Comparison of ENCODE assay signal across 17 cellular contexts in the genomic region with DNA sequence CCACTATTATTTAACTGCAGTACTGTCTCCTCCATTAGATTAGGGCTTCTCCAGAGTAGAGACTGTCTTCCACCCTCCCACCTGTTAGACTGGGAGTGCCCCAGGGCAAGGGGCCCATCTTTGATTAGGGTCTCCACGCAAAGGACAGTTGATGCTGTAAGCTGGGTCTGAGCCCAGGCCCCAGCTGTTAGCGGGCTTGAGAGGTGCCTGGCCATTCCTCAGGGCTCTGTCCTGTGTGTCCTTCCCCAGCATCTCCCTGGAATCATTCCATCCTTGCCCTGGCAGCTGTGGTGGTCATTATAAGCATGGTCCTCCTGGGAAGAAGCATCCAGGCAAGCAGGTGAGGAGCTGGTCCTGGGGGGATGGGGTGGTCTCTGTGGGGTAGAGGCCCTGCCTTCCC. TPM values are rescaled to one million over a fixed set of nuclear protein-coding genes. Genes with fewer than 3 reads are reported as not detected.
DNase-seq lines count a peak whose midpoint lies in the region; ATAC-seq and TF ChIP-seq lines count a peak whose summit lies in the region.
"Had no signal": no experiment of that assay in that cellular context is flagged by ENCODE, and none has a peak within 500 bp of the region (broad histone marks: within the 10 kb centered on the region; RNA-seq: fewer than 3 reads in every experiment).

No MANE protein-coding gene starts in this region.

- H3K79me1 ChIP-seq in IMR-90 (ENCODE audit: low read depth in 1 of 2, low read length in 2 of 2) = no peaks in the 10 kb centered on the region; a peak in 1 of 4 replicates

- peak overlapping the region; percentile 77; the same call in 1 of the 3 replicates for H2BK15ac ChIP-seq in IMR-90 (ENCODE audit: low read depth, low read length)

- peaks cover 25% of the 10 kb centered on the region for H3K9me1 ChIP-seq in IMR-90 (ENCODE audit: insufficient read depth, low read length)

- peak overlapping the region; percentile 92 for H2AK5ac ChIP-seq in IMR-90 (ENCODE audit: low read depth, low read length)

- POLR2A ChIA-PET in IMR-90 (lab: Charles Lee; ENCODE audit: unreplicated experiment) = no interaction called here

- H3K36me3 ChIP-seq in IMR-90 (ENCODE audit: control insufficient read depth, insufficient read depth, low read length) (no peaks in the 10 kb centered on the region), SJSA1 (peaks cover 70% of the 10 kb centered on the region), tibial artery (peaks cover 35 to 49% (median 43%) of the 10 kb centered on the region in 3 donors)
- H3K36me3 ChIP-seq: BLaER1 treated with 17β-estradiol and CSF1 and Interleukin-3, amounts not matched to agents 10 nM and 100 nM; HAP-1 had no signal

- no peak overlapping the region; a peak in 1 of 4 replicates for H4K8ac ChIP-seq in IMR-90 (ENCODE audit: low read depth in 2 of 2, low read length in 2 of 2)

- TF ChIP-seq RAD21 in IMR-90 (IDR thresholded peaks at IDR 0.05; ENCODE audit: low read length) = no peak

- no peak overlapping the region for H3K23ac ChIP-seq in IMR-90 (ENCODE audit: low read depth, low read length)

- H4K91ac ChIP-seq in IMR-90 (ENCODE audit: insufficient read depth, low read depth, low read length) = peak overlapping the region; percentile 65

- peak overlapping the region; percentile 27 for H2BK20ac ChIP-seq in IMR-90 (ENCODE audit: low read depth, low read length)

- TF ChIP-seq POLR2A in IMR-90 (IDR thresholded peaks at IDR 0.05; ENCODE audit: low read depth, low read length) = no peak

- no peak overlapping the region for H3K56ac ChIP-seq in IMR-90 (ENCODE audit: extremely low read depth, insufficient read depth, low read length)

- H2BK120ac ChIP-seq in IMR-90 (ENCODE audit: low read depth, low read length) = peak overlapping the region; percentile 62

- DNase-seq in IMR-90 (no peak), SJSA1 (ENCODE audit: low read depth in 1 of 2, low spot score in 2 of 2) (no peak), myocyte (ENCODE audit: low read depth) (peak; percentile 26), tibial artery (no peak), DMS79 treated with DMSO at 0.1 percent for 48 hours (lab: John Stamatoyannopoulos, UW) (no peak), HuH-7.5 (ENCODE audit: low spot score) (no peak)
- DNase-seq: ACHN; CD4-positive, CD25-positive, alpha-beta regulatory T cell; DMS53; GOT3 had no signal

- peak overlapping the region; percentile 53 for H4K5ac ChIP-seq in IMR-90 (ENCODE audit: low read depth, low read length)

- ATAC-seq in IMR-90 (ENCODE audit: low read depth) = no peak
- ATAC-seq in GM21619 (IDR thresholded peaks at IDR 0.05; ENCODE audit: unreplicated experiment) = no peak
- ATAC-seq: GM12878, HepG2 had no signal

- H2AFZ ChIP-seq in IMR-90 (replicated peaks; ENCODE audit: low read length, poor library complexity) = no peak overlapping the region

- intact Hi-C loops in IMR-90 (cut with micrococcal nuclease) (no loop called here), tibial artery (cut with DNase I; ENCODE audit: low total_unique reads) (no loop called here)

- H3K27ac ChIP-seq in IMR-90 (ENCODE audit: insufficient read depth, low read length) = no peak overlapping the region
- peak overlapping the region; percentile 78 for H3K27ac ChIP-seq in SJSA1
- peak overlapping the region; percentile 39 to 59 for H3K27ac ChIP-seq in tibial artery
- H3K27ac ChIP-seq: BLaER1 treated with 17β-estradiol and CSF1 and Interleukin-3, amounts not matched to agents 10 nM and 100 nM had no signal

- dilution Hi-C loops in IMR-90 (cut with HindIII; ENCODE audit: low sequenced_read_pairs, unreplicated experiment) = no loop called here

- H3K9me3 ChIP-seq in IMR-90 (ENCODE audit: control insufficient read depth, insufficient read depth, low read length) (no peaks in the 10 kb centered on the region), SJSA1 (replicated peaks) (no peaks in the 10 kb centered on the region), tibial artery (no peaks in the 10 kb centered on the region)
- H3K9me3 ChIP-seq: BLaER1 treated with 17β-estradiol and CSF1 and Interleukin-3, amounts not matched to agents 10 nM and 100 nM; HAP-1 had no signal

- H2BK5ac ChIP-seq in IMR-90 (ENCODE audit: low read depth, low read length, poor library complexity, severe bottlenecking) = peak overlapping the region; percentile 62

- H3K9ac ChIP-seq in IMR-90 (ENCODE audit: low read depth, low read length) = no peak overlapping the region
- H3K9ac ChIP-seq: BLaER1 treated with 17β-estradiol and CSF1 and Interleukin-3, amounts not matched to agents 10 nM and 100 nM had no signal

- WGBS in IMR-90 (ENCODE audit: extremely low coverage in 2 of 2, insufficient read length in 1 of 2), 2 experiments = 70% methylated on average over 2 of the region's 2 CpGs; no CpG with 5 or more reads in 1 of the 2 experiments

- H3K18ac ChIP-seq in IMR-90 (ENCODE audit: low read depth, low read length) = peak overlapping the region; percentile 49

- H3K27me3 ChIP-seq in IMR-90 (ENCODE audit: control insufficient read depth, insufficient read depth, low read length) = no peaks in the 10 kb centered on the region
- H3K27me3 ChIP-seq in SJSA1 (replicated peaks) = no peaks in the 10 kb centered on the region
- H3K27me3 ChIP-seq in tibial artery = no peaks in the 10 kb centered on the region
- H3K27me3 ChIP-seq: BLaER1 treated with 17β-estradiol and CSF1 and Interleukin-3, amounts not matched to agents 10 nM and 100 nM had no signal

- peak overlapping the region; percentile 59 for H3K4ac ChIP-seq in IMR-90 (ENCODE audit: low read depth, low read length)

- H4K20me1 ChIP-seq in IMR-90 (ENCODE audit: insufficient read depth, low read length) = no peaks in the 10 kb centered on the region

- peak overlapping the region; percentile 76 for H2AK9ac ChIP-seq in IMR-90 (replicated peaks; ENCODE audit: low read depth, low read length, poor library complexity)

- H3K4me3 ChIP-seq in IMR-90 (ENCODE audit: insufficient read depth, low read depth, low read length) = no peak overlapping the region
- H3K4me3 ChIP-seq in SJSA1 = no peak overlapping the region
- no peak overlapping the region for H3K4me3 ChIP-seq in tibial artery
- H3K4me3 ChIP-seq: BLaER1 treated with 17β-estradiol and CSF1 and Interleukin-3, amounts not matched to agents 10 nM and 100 nM; GM12878; HAP-1 had no signal

- TF ChIP-seq CTCF in IMR-90 (conservative IDR thresholded peaks at IDR 0.05; ENCODE audit: low read depth, low read length) (no peak), tibial artery (IDR thresholded peaks at IDR 0.05) (no peak)

- BruUV-seq in IMR-90 (replicated peaks; lab: Mats Ljungman, UMichigan) = no TSS peak

- H3K4me1 ChIP-seq in IMR-90 (ENCODE audit: control insufficient read depth, insufficient read depth, low read length) (peaks cover 24% of the 10 kb centered on the region), SJSA1 (replicated peaks) (peaks cover 70% of the 10 kb centered on the region), tibial artery (peaks cover 0 to 73% (median 33%) of the 10 kb centered on the region in 4 donors)

- no peak overlapping the region for H3K4me2 ChIP-seq in IMR-90 (ENCODE audit: low read depth, low read length)

- CTCF ChIA-PET in IMR-90 (lab: Yijun Ruan, JAX) = interaction anchor here (1.1 to 1.3 kb wide), 2 partner anchors 17 to 50 kb away, joined by 4 to 5 read pairs; no protein-coding TSS in a partner anchor

- in situ Hi-C loops in IMR-90 (cut with MboI; ENCODE audit: low sequenced_read_pairs) = loop anchor here (5.0 kb wide), 1 partner anchor 36 kb away; no protein-coding TSS in a partner anchor

- peak overlapping the region; percentile 14; the same call in 1 of the 2 replicates for H3K14ac ChIP-seq in IMR-90 (replicated peaks; ENCODE audit: low read depth, low read length)

TF ChIP-seq in IMR-90, 13 proteins besides CTCF, POLR2A, EP300 and RAD21 (continues in another document):
- TF ChIP-seq MAZ (IDR thresholded peaks at IDR 0.05; ENCODE audit: borderline replicate concordance, low read depth, low read length) = no peak
- TF ChIP-seq, protein P1, sequence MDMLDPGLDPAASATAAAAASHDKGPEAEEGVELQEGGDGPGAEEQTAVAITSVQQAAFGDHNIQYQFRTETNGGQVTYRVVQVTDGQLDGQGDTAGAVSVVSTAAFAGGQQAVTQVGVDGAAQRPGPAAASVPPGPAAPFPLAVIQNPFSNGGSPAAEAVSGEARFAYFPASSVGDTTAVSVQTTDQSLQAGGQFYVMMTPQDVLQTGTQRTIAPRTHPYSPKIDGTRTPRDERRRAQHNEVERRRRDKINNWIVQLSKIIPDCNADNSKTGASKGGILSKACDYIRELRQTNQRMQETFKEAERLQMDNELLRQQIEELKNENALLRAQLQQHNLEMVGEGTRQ (IDR thresholded peaks at IDR 0.05; ENCODE audit: low read depth, low read length) = no peak
- TF ChIP-seq RCOR1 (IDR thresholded peaks at IDR 0.05; ENCODE audit: insufficient replicate concordance, low read length) = no peak
- TF ChIP-seq FOS (IDR thresholded peaks at IDR 0.05; ENCODE audit: low read depth, low read length) = no peak

RNA-seq across cellular contexts. Expression of gene SLC51B, which starts 6.1 kb away (rescaled TPM):
- not detected in 2 replicates for total RNA-seq in IMR-90 (2012; rRNA removed)
- polyA plus RNA-seq in IMR-90 (2012; rRNA removed) = 0.16 TPM in 1 of 2 replicates, not detected in the other
- polyA plus RNA-seq in IMR-90 (2012; cell fraction: cytosol; rRNA removed) = 0.09 TPM in 1 of 2 replicates, not detected in the other
- not detected in 2 replicates for polyA plus RNA-seq in IMR-90 (2012; cell fraction: nucleus; rRNA removed; ENCODE audit: low replicate concordance)
- total RNA-seq in SJSA1 (2014; rRNA removed; shearing (Covaris generic)) = 1.1 TPM in 1 of 2 replicates, not detected in the other
- total RNA-seq in myocyte = 0.26 TPM in 1 of 2 replicates, not detected in the other
- polyA plus RNA-seq in myocyte (2012) = not detected
- total RNA-seq: A172; CD4-positive, CD25-positive, alpha-beta regulatory T cell; Daoy had no signal
- polyA plus RNA-seq: CD4-positive, CD25-positive, alpha-beta regulatory T cell had no signal

RNA-seq across cellular contexts. Expression of gene RASL12, which starts 16.5 kb away (rescaled TPM):
- under 0.01 and 0.18 TPM in 2 replicates for total RNA-seq in IMR-90 (2012; rRNA removed)
- polyA plus RNA-seq in IMR-90 (2012; rRNA removed) = 0.19 and 0.22 TPM in 2 replicates
- polyA plus RNA-seq in IMR-90 (2012; cell fraction: cytosol; rRNA removed) = 0.27 and 0.75 TPM in 2 replicates
- 0.26 and 0.50 TPM in 2 replicates for polyA plus RNA-seq in IMR-90 (2012; cell fraction: nucleus; rRNA removed; ENCODE audit: low replicate concordance)
- total RNA-seq in SJSA1 (2014; rRNA removed; shearing (Covaris generic)) = 175 and 181 TPM in 2 replicates
- 0.94 TPM in 1 of 2 replicates, not detected in the other for total RNA-seq in myocyte
- 0.05 TPM for polyA plus RNA-seq in myocyte (2012)
- total RNA-seq: A172; CD4-positive, CD25-positive, alpha-beta regulatory T cell had no signal
- polyA plus RNA-seq: CD4-positive, CD25-positive, alpha-beta regulatory T cell; GM12878 had no signal

RNA-seq across cellular contexts. Expression of gene MTFMT, which starts 21.8 kb away (rescaled TPM):
- total RNA-seq in IMR-90 (2012; rRNA removed) (19.4 and 21.3 TPM in 2 replicates), myocyte (24.8 and 30.2 TPM in 2 replicates)
- polyA plus RNA-seq in IMR-90 (2012; rRNA removed) = 7.3 and 8.9 TPM in 2 replicates
- 7.2 and 8.9 TPM in 2 replicates for polyA plus RNA-seq in IMR-90 (2012; cell fraction: cytosol; rRNA removed)
- polyA plus RNA-seq in IMR-90 (2012; cell fraction: nucleus; rRNA removed; ENCODE audit: low replicate concordance) = 4.7 and 5.9 TPM in 2 replicates
- 22.1 and 30.4 TPM in 2 replicates for total RNA-seq in SJSA1 (2014; rRNA removed; shearing (Covaris generic))
- polyA plus RNA-seq in myocyte (2012) = 9.9 TPM

RNA-seq across cellular contexts. Expression of gene KBTBD13, which starts 25.3 kb away (rescaled TPM):
- total RNA-seq in IMR-90 (2012; rRNA removed) = not detected in 2 replicates
- polyA plus RNA-seq in IMR-90 (2012; rRNA removed) = not detected in 2 replicates
- not detected in 2 replicates for polyA plus RNA-seq in IMR-90 (2012; cell fraction: cytosol; rRNA removed)
- polyA plus RNA-seq in IMR-90 (2012; cell fraction: nucleus; rRNA removed; ENCODE audit: low replicate concordance) = not detected in 2 replicates
- not detected in 2 replicates for total RNA-seq in SJSA1 (2014; rRNA removed; shearing (Covaris generic))
- total RNA-seq in myocyte = 0.13 TPM in 1 of 2 replicates, not detected in the other
- polyA plus RNA-seq in myocyte (2012) = 0.03 TPM
- total RNA-seq: A172; CD4-positive, CD25-positive, alpha-beta regulatory T cell; Daoy; HepG2 had no signal
- polyA plus RNA-seq: CD4-positive, CD25-positive, alpha-beta regulatory T cell; GM12878; HepG2 had no signal

Comparison
In these comparisons a context has a peak if more than half of its experiments do, and no peak if none do; other contexts are left out.
1. RNA of gene RASL12, which starts 16.5 kb away (total RNA-seq): 175 to 181 TPM in SJSA1; 0.94 TPM in myocyte and under 0.01 to 0.18 TPM in IMR-90; every median in the first group is over 10 times any median in the second.